15 cellular contexts compared by ENCODE assay signal in genomic region chr11:73249858-73250773, GRCh38. TPM values are rescaled to one million over a fixed set of nuclear protein-coding genes. Genes with fewer than 3 reads are reported as not detected.
DNase-seq lines count a peak whose midpoint lies in the region; ATAC-seq lines count a peak whose summit lies in the region.
"Had no signal": no experiment of that assay in that cellular context is flagged by ENCODE, and none has a peak within 500 bp of the region (broad histone marks: within the 10 kb centered on the region; RNA-seq: fewer than 3 reads in every experiment).

No MANE protein-coding gene starts in this region.

- H3K4me1 Mint-ChIP-seq in naive thymus-derived CD8-positive, alpha-beta T cell: no peaks in the 10 kb centered on the region

- ATAC-seq in HG02943 (IDR thresholded peaks at IDR 0.05; ENCODE audit: low read depth, unreplicated experiment) (peak; percentile 19), GM18870 (IDR thresholded peaks at IDR 0.05; ENCODE audit: unreplicated experiment) (no peak)
- ATAC-seq in naive thymus-derived CD8-positive, alpha-beta T cell: peak; percentile 25 to 30

- in situ Hi-C loops in SK-MEL-5 (cut with HindIII; ENCODE audit: low pct_unique_long_range_greater_than_20kb, low sequenced_read_pairs): no loop called here

- H3K4me3 Mint-ChIP-seq in naive thymus-derived CD8-positive, alpha-beta T cell: no peak overlapping the region
- H3K4me3 Mint-ChIP-seq: memory B cell, T-cell had no signal

- H3K9me3 Mint-ChIP-seq in naive thymus-derived CD8-positive, alpha-beta T cell: no peaks in the 10 kb centered on the region
- H3K9me3 Mint-ChIP-seq: memory B cell, T-cell had no signal

- peaks cover 0 to under 1% (median 0%) of the 10 kb centered on the region in 5 donors for H3K27me3 Mint-ChIP-seq in naive thymus-derived CD8-positive, alpha-beta T cell
- H3K27me3 Mint-ChIP-seq: memory B cell, T-cell had no signal

- DNase-seq in SIG-M5 treated with dmso at 0.1 percent for 504 hours (lab: John Stamatoyannopoulos, UW; ENCODE audit: unreplicated experiment) (peak; percentile 15), SIG-M5 (lab: John Stamatoyannopoulos, UW) (no peak), SK-MEL-5 (ENCODE audit: low read depth, low spot score) (peak; percentile 48), DMS 273 treated with DMSO at 0.1 percent for 48 hours (lab: John Stamatoyannopoulos, UW) (no peak), midbrain (lab: John Stamatoyannopoulos, UW) (no peak)
- DNase-seq in naive thymus-derived CD8-positive, alpha-beta T cell: peak in 2 of 10 donors; percentile 40 to 43
- DNase-seq: activated CD4-positive, CD25-positive, alpha-beta regulatory T cell treated with anti-CD3 and anti-CD28 coated beads, Interleukin-2, amount 50 U/mL, for 72 hours; GDM1; NCI-H187 treated with DMSO at 0.1 percent for 48 hours; stimulated activated CD4-positive, alpha-beta T cell treated with anti-CD3 and anti-CD28 coated beads, Interleukin-12 subunit alpha, Interleukin-12 subunit beta, amount 100 ng/mL, for 4 hours; T-cell had no signal

- POLR2A ChIA-PET in naive thymus-derived CD8-positive, alpha-beta T cell (lab: Charles Lee): no interaction called here

- no peak overlapping the region for H3K27ac Mint-ChIP-seq in naive thymus-derived CD8-positive, alpha-beta T cell
- H3K27ac Mint-ChIP-seq: T-cell had no signal

- H3K36me3 Mint-ChIP-seq in naive thymus-derived CD8-positive, alpha-beta T cell: no peaks in the 10 kb centered on the region
- H3K36me3 Mint-ChIP-seq: memory B cell, T-cell had no signal

RNA-seq across cellular contexts. Expression of gene P2RY6, which starts 22.0 kb away (rescaled TPM):
- total RNA-seq in SK-MEL-5 (2014; rRNA removed; shearing (Covaris generic)): not detected in 2 replicates
- polyA plus RNA-seq in SK-MEL-5 (2015; cell fraction: cytosol; rRNA removed): not detected in 2 replicates
- not detected in 2 replicates for polyA plus RNA-seq in SK-MEL-5 (2015; cell fraction: nucleus; rRNA removed)
- total RNA-seq in naive thymus-derived CD8-positive, alpha-beta T cell: under 1 TPM in 1 of 2 experiments, not detected in 1; 0.52 TPM
- not detected for polyA plus RNA-seq in naive thymus-derived CD8-positive, alpha-beta T cell
- total RNA-seq: A172 had no signal

RNA-seq across cellular contexts. Expression of gene P2RY2, which starts 32.0 kb away (rescaled TPM):
- 0.05 TPM in 1 of 2 replicates, not detected in the other for total RNA-seq in SK-MEL-5 (2014; rRNA removed; shearing (Covaris generic))
- 0.06 and 0.48 TPM in 2 replicates for polyA plus RNA-seq in SK-MEL-5 (2015; cell fraction: cytosol; rRNA removed)
- polyA plus RNA-seq in SK-MEL-5 (2015; cell fraction: nucleus; rRNA removed): 0.16 TPM in 1 of 2 replicates, not detected in the other
- total RNA-seq in naive thymus-derived CD8-positive, alpha-beta T cell: not detected
- polyA plus RNA-seq in naive thymus-derived CD8-positive, alpha-beta T cell: not detected
- total RNA-seq: A172 had no signal

RNA-seq across cellular contexts. Expression of gene ARHGEF17, which starts 58.0 kb away (rescaled TPM):
- 1.1 and 1.5 TPM in 2 replicates for total RNA-seq in SK-MEL-5 (2014; rRNA removed; shearing (Covaris generic))
- 5.2 and 7.0 TPM in 2 replicates for polyA plus RNA-seq in SK-MEL-5 (2015; cell fraction: cytosol; rRNA removed)
- 19.2 and 24.5 TPM in 2 replicates for polyA plus RNA-seq in SK-MEL-5 (2015; cell fraction: nucleus; rRNA removed)
- total RNA-seq in naive thymus-derived CD8-positive, alpha-beta T cell: not detected
- polyA plus RNA-seq in naive thymus-derived CD8-positive, alpha-beta T cell: under 1 TPM in 1 of 3 donors, not detected in 2; 0.19 TPM

Comparison
In these comparisons a context has a peak if more than half of its experiments do, and no peak if none do; other contexts are left out.
1. DNase-seq: peak in SIG-M5 treated with dmso at 0.1 percent for 504 hours (single experiment) and SK-MEL-5 (single experiment); none in SIG-M5 (single experiment), DMS 273 treated with DMSO at 0.1 percent for 48 hours (single experiment) and midbrain (single experiment).